12 cellular contexts compared by ENCODE assay signal in genomic region chr19:1000591-1001537, GRCh38. TPM values are rescaled to one million over a fixed set of nuclear protein-coding genes. Genes with fewer than 3 reads are reported as not detected.
DNase-seq lines count a peak whose midpoint lies in the region; ATAC-seq, FAIRE-seq and TF ChIP-seq lines count a peak whose summit lies in the region.
"Had no signal": no experiment of that assay in that cellular context is flagged by ENCODE, and none has a peak within 500 bp of the region (broad histone marks: within the 10 kb centered on the region; RNA-seq: fewer than 3 reads in every experiment).

No MANE protein-coding gene starts in this region.

- peak overlapping the region; percentile 65 for H3K4me3 Mint-ChIP-seq in T-helper 17 cell
- H3K4me3 Mint-ChIP-seq: activated CD4-positive, alpha-beta T cell treated with anti-CD3 and anti-CD28 coated beads, Interleukin-2, amount 10 ng/mL, durations not matched to agents 7 days and 5 days had no signal

- ATAC-seq in HepG2 (0 out of 3 replicates have a peak, but pooled peaks have one; percentile 2), right lobe of liver (no peak), T-helper 17 cell (no peak), HG02840 (IDR thresholded peaks at IDR 0.05; ENCODE audit: low FRiP score, unreplicated experiment) (no peak)

- H3K9ac ChIP-seq in HepG2 (ENCODE audit: insufficient read depth, low read depth, low read length): 0 out of 2 replicates have a peak overlapping the region, but pooled peaks have one; percentile 8
- H3K9ac ChIP-seq in kidney (ENCODE audit: low read length in 2 of 2): no peak overlapping the region

- H3K4me3 ChIP-seq in HepG2 (replicated peaks in 1 of 3; ENCODE audit: insufficient read depth in 1 of 3, low read depth in 2 of 3, low read length in 3 of 3): peak overlapping the region; percentile 27 to 66 (median 37); a peak in 5 of 6 replicates
- H3K4me3 ChIP-seq in right lobe of liver: no peak overlapping the region
- no peak overlapping the region for H3K4me3 ChIP-seq in kidney (ENCODE audit: low read length in 2 of 2)
- H3K4me3 ChIP-seq in sigmoid colon: peak overlapping the region in 1 of 4 donors; percentile 10
- no peak overlapping the region for H3K4me3 ChIP-seq in tibial artery
- H3K4me3 ChIP-seq: psoas muscle had no signal

- CTCF ChIA-PET in HepG2 (lab: Yijun Ruan, JAX; ENCODE audit: low intra/inter-chr PET ratio, low total read pairs): no interaction called here

- POLR2A ChIA-PET in HepG2 (lab: Yijun Ruan, JAX): no interaction called here

- no peaks in the 10 kb centered on the region for H3K79me2 ChIP-seq in HepG2 (ENCODE audit: insufficient read depth, low read length)

- no peak overlapping the region for H2AFZ ChIP-seq in HepG2 (ENCODE audit: low read length)

- H3K4me2 ChIP-seq in HepG2 (ENCODE audit: low read depth, low read length): peak overlapping the region; percentile 65

- 5% methylated on average over 25 of the region's 73 CpGs for WGBS in HepG2 (ENCODE audit: low lambda C conversion rate)
- WGBS in right lobe of liver (ENCODE audit: insufficient coverage, low coverage, low lambda C conversion rate, missing lambda C conversion rate): 9% methylated on average over 20 of the region's 73 CpGs
- WGBS in sigmoid colon, 2 donors: 4 to 6% methylated on average over 73 of the region's 73 CpGs

- in situ Hi-C loops in HepG2 (cut with HindIII; ENCODE audit: extremely low pct_ligation_motif_present, low pct_unique_long_range_greater_than_20kb): no loop called here

- TF ChIP-seq EP300 in HepG2 (IDR thresholded peaks at IDR 0.05; ENCODE audit: low read depth in 2 of 2, low read length in 2 of 2) (no peak), HepG2 (CRISPR knock-in tag; IDR thresholded peaks at IDR 0.05; ENCODE audit: borderline replicate concordance) (no peak), sigmoid colon (IDR thresholded peaks at IDR 0.05) (no peak)

- TF ChIP-seq POLR2A in HepG2 (IDR thresholded peaks at IDR 0.05; ENCODE audit: insufficient read depth in 1 of 2, low read depth in 2 of 2, low read length in 2 of 2) (no peak), right lobe of liver (IDR thresholded peaks at IDR 0.05) (no peak), sigmoid colon (IDR thresholded peaks at IDR 0.05) (no peak)

- H3K9me3 ChIP-seq in HepG2 (ENCODE audit: low read length) (no peaks in the 10 kb centered on the region), right lobe of liver (no peaks in the 10 kb centered on the region), T-helper 17 cell (ENCODE audit: control insufficient read depth, low read length, poor library complexity, severe bottlenecking) (no peaks in the 10 kb centered on the region), kidney (ENCODE audit: control insufficient read depth in 1 of 2, low read length in 2 of 2) (no peaks in the 10 kb centered on the region), sigmoid colon (no peaks in the 10 kb centered on the region), tibial artery (no peaks in the 10 kb centered on the region)
- H3K9me3 ChIP-seq: psoas muscle had no signal

- H3K4me1 ChIP-seq in HepG2 (ENCODE audit: insufficient read depth, low read length) (peaks cover 36% of the 10 kb centered on the region), right lobe of liver (peaks cover 0 to 8% (median 2%) of the 10 kb centered on the region in 4 donors), kidney (ENCODE audit: control insufficient read depth in 1 of 2, insufficient read depth in 1 of 2, low read depth in 1 of 2, low read length in 2 of 2) (peaks cover 4 to 7% of the 10 kb centered on the region in 2 donors), sigmoid colon (peaks cover 0 to 29% (median 24%) of the 10 kb centered on the region in 4 donors), tibial artery (peaks cover 0 to 30% (median 14%) of the 10 kb centered on the region in 4 donors)
- H3K4me1 ChIP-seq: psoas muscle had no signal

- peaks cover 18% of the 10 kb centered on the region for H3K27me3 Mint-ChIP-seq in T-helper 17 cell

- TF ChIP-seq CTCF in HepG2 (CRISPR knock-in tag; IDR thresholded peaks at IDR 0.05) (no peak), right lobe of liver (IDR thresholded peaks at IDR 0.05) (no peak), kidney (IDR thresholded peaks at IDR 0.05; ENCODE audit: borderline replicate concordance, extremely low read depth, insufficient read depth) (no peak), sigmoid colon (IDR thresholded peaks at IDR 0.05) (no peak), tibial artery (IDR thresholded peaks at IDR 0.05) (no peak)

- no peak overlapping the region for H3K27ac ChIP-seq in HepG2 (ENCODE audit: extremely low read length, insufficient read depth, low read length)
- no peak overlapping the region for H3K27ac ChIP-seq in right lobe of liver
- no peak overlapping the region for H3K27ac ChIP-seq in kidney (ENCODE audit: low read depth in 2 of 2, low read length in 2 of 2)
- H3K27ac ChIP-seq in sigmoid colon: no peak overlapping the region
- no peak overlapping the region for H3K27ac ChIP-seq in tibial artery
- H3K27ac ChIP-seq: psoas muscle had no signal

- H3K36me3 ChIP-seq in HepG2 (replicated peaks in 1 of 2; ENCODE audit: control insufficient read depth in 1 of 2, insufficient read depth in 2 of 2, low read length in 2 of 2) (no peaks in the 10 kb centered on the region), right lobe of liver (no peaks in the 10 kb centered on the region), kidney (ENCODE audit: control insufficient read depth in 1 of 2, insufficient read depth in 2 of 2, low read length in 2 of 2) (no peaks in the 10 kb centered on the region), sigmoid colon (no peaks in the 10 kb centered on the region), tibial artery (no peaks in the 10 kb centered on the region)

- H3K27me3 ChIP-seq in HepG2 (ENCODE audit: control insufficient read depth in 1 of 2, insufficient read depth in 2 of 2, low read length in 2 of 2): peaks cover 15 to 50% of the 10 kb centered on the region in 2 experiments
- peaks cover 0 to 16% of the 10 kb centered on the region in 2 donors for H3K27me3 ChIP-seq in right lobe of liver
- peaks cover 40 to 78% (median 70%) of the 10 kb centered on the region in 3 donors for H3K27me3 ChIP-seq in sigmoid colon
- peaks cover 0 to 82% of the 10 kb centered on the region in 2 donors for H3K27me3 ChIP-seq in tibial artery

- peaks cover 18% of the 10 kb centered on the region for H3K4me1 Mint-ChIP-seq in T-helper 17 cell

- BruUV-seq in HepG2 (replicated peaks; lab: Mats Ljungman, UMichigan): no TSS peak

- no peak for FAIRE-seq in HepG2 (lab: Jason Lieb, UNC)
- no peak for FAIRE-seq in kidney (lab: Jason Lieb, UNC)

- intact Hi-C loops in HepG2 (cut with micrococcal nuclease; ENCODE audit: unreplicated experiment) (no loop called here), right lobe of liver (cut with DNase I) (no loop called here), kidney (cut with DNase I) (no loop called here), sigmoid colon (cut with DNase I) (no loop called here), tibial artery (cut with DNase I; ENCODE audit: low total_unique reads) (no loop called here)

- DNase-seq in HepG2 (ENCODE audit: low spot score) (no peak), right lobe of liver (no peak), T-helper 17 cell (no peak), kidney (peak; percentile 81), NCI-H1436 (lab: John Stamatoyannopoulos, UW) (no peak), sigmoid colon (no peak), tibial artery (no peak)
- DNase-seq: amniotic stem cell, NCI-H2029 had no signal

- TF ChIP-seq RAD21 in HepG2 (CRISPR knock-in tag; IDR thresholded peaks at IDR 0.05): no peak

- H3K27ac Mint-ChIP-seq in T-helper 17 cell: no peak overlapping the region
- H3K27ac Mint-ChIP-seq: activated CD4-positive, alpha-beta T cell treated with anti-CD3 and anti-CD28 coated beads, Interleukin-2, amount 10 ng/mL, durations not matched to agents 7 days and 5 days had no signal

- no peaks in the 10 kb centered on the region for H4K20me1 ChIP-seq in HepG2 (ENCODE audit: insufficient read depth, low read length)

- H3K36me3 Mint-ChIP-seq in T-helper 17 cell (ENCODE audit: low read depth): peaks cover 8% of the 10 kb centered on the region

RNA-seq across cellular contexts. Expression of gene GRIN3B, which starts 0.6 kb away (rescaled TPM):
- total RNA-seq in HepG2 (2016; rRNA removed; fragmentation: Illumina TruSeq; extraction: Trizol) (0.07 TPM in 1 of 2 replicates, not detected in the other), right lobe of liver (under 1 TPM in 1 of 6 experiments, not detected in 5; 0.06 TPM), T-helper 17 cell (1 to 10 TPM in 1 of 2 donors, not detected in 1; 1.8 TPM), kidney (0.44 TPM), sigmoid colon (under 1 TPM in 1 of 4 donors, not detected in 3; 0.14 TPM)
- not detected in 2 replicates for total RNA-seq in HepG2 (2016; cell fraction: cytosol; rRNA removed; fragmentation: Illumina TruSeq; extraction: Trizol; ENCODE audit: low read depth)
- total RNA-seq in HepG2 (2016; cell fraction: insoluble cytoplasmic fraction; rRNA removed; fragmentation: Illumina TruSeq; extraction: Trizol): 0.17 TPM in 1 of 2 replicates, not detected in the other
- not detected in 2 replicates for total RNA-seq in HepG2 (2016; cell fraction: membrane; rRNA removed; fragmentation: Illumina TruSeq; extraction: Trizol)
- 0.28 TPM in 1 of 2 replicates, not detected in the other for total RNA-seq in HepG2 (2016; cell fraction: nucleus; rRNA removed; fragmentation: Illumina TruSeq; extraction: Trizol)
- polyA plus RNA-seq in HepG2 (2011; rRNA removed) (0.20 and 0.34 TPM in 2 replicates), kidney (ENCODE audit: insufficient read depth, low read depth, low replicate concordance) (0.15 TPM), sigmoid colon (under 1 TPM in 1 of 3 donors, not detected in 2; 0.04 TPM)
- 0.15 and 0.47 TPM in 2 replicates for polyA plus RNA-seq in HepG2 (2011; cell fraction: cytosol; rRNA removed)
- polyA plus RNA-seq in HepG2 (2011; cell fraction: nucleus; rRNA removed): 2.8 and 7.1 TPM in 2 replicates
- 0.23 and 0.28 TPM in 2 replicates for polyA plus RNA-seq in HepG2 (2012)
- not detected in 2 replicates for polyA plus RNA-seq in HepG2 (2016; cell fraction: cytosol; fragmentation: Illumina TruSeq; extraction: Trizol; ENCODE audit: low read depth)
- polyA plus RNA-seq in HepG2 (2016; cell fraction: insoluble cytoplasmic fraction; fragmentation: Illumina TruSeq; extraction: Trizol; ENCODE audit: low read depth): not detected in 2 replicates
- polyA plus RNA-seq in HepG2 (2016; cell fraction: membrane; fragmentation: Illumina TruSeq; extraction: Trizol; ENCODE audit: low read depth): not detected in 2 replicates
- polyA plus RNA-seq in HepG2 (2016; cell fraction: nucleus; fragmentation: Illumina TruSeq; extraction: Trizol; ENCODE audit: insufficient read depth, low read depth): 0.27 and 0.38 TPM in 2 replicates
- 0.42 TPM in 1 of 2 replicates, not detected in the other for polyA minus RNA-seq in HepG2 (2011; rRNA and poly(A)+ RNA removed; ENCODE audit: low replicate concordance)
- not detected in 2 replicates for polyA minus RNA-seq in HepG2 (2011; cell fraction: cytosol; rRNA and poly(A)+ RNA removed)
- polyA minus RNA-seq in HepG2 (2011; cell fraction: nucleus; rRNA and poly(A)+ RNA removed): 0.13 and 0.37 TPM in 2 replicates
- total RNA-seq: activated CD4-positive, alpha-beta T cell treated with anti-CD3 and anti-CD28 coated beads, Interleukin-2, amount 10 ng/mL, durations not matched to agents 7 days and 5 days had no signal

RNA-seq across cellular contexts. Expression of gene WDR18, which starts 16.7 kb away (rescaled TPM):
- total RNA-seq in HepG2 (2016; rRNA removed; fragmentation: Illumina TruSeq; extraction: Trizol) (47.6 and 49.7 TPM in 2 replicates), right lobe of liver (10 to 100 TPM; 19.0 to 56.2 (median 29.7) TPM), T-helper 17 cell (10 to 100 TPM; 18.2 to 42.8 TPM), kidney (40.3 TPM), sigmoid colon (10 to 100 TPM; 14.3 to 33.1 (median 30.4) TPM)
- total RNA-seq in HepG2 (2016; cell fraction: cytosol; rRNA removed; fragmentation: Illumina TruSeq; extraction: Trizol; ENCODE audit: low read depth): 26.1 and 29.1 TPM in 2 replicates
- total RNA-seq in HepG2 (2016; cell fraction: insoluble cytoplasmic fraction; rRNA removed; fragmentation: Illumina TruSeq; extraction: Trizol): 48.0 and 48.9 TPM in 2 replicates
- 31.0 and 31.9 TPM in 2 replicates for total RNA-seq in HepG2 (2016; cell fraction: membrane; rRNA removed; fragmentation: Illumina TruSeq; extraction: Trizol)
- 29.6 and 30.6 TPM in 2 replicates for total RNA-seq in HepG2 (2016; cell fraction: nucleus; rRNA removed; fragmentation: Illumina TruSeq; extraction: Trizol)
- polyA plus RNA-seq in HepG2 (2011; rRNA removed) (36.4 and 44.6 TPM in 2 replicates), kidney (ENCODE audit: insufficient read depth, low read depth, low replicate concordance) (77.2 TPM), sigmoid colon (10 to 100 TPM; 22.4 to 65.8 (median 43.8) TPM)
- polyA plus RNA-seq in HepG2 (2011; cell fraction: cytosol; rRNA removed): 25.5 and 56.5 TPM in 2 replicates
- 182 and 212 TPM in 2 replicates for polyA plus RNA-seq in HepG2 (2011; cell fraction: nucleus; rRNA removed)
- 32.8 and 36.1 TPM in 2 replicates for polyA plus RNA-seq in HepG2 (2012)
- polyA plus RNA-seq in HepG2 (2016; cell fraction: cytosol; fragmentation: Illumina TruSeq; extraction: Trizol; ENCODE audit: low read depth): 33.6 and 34.5 TPM in 2 replicates
- 54.6 and 65.2 TPM in 2 replicates for polyA plus RNA-seq in HepG2 (2016; cell fraction: insoluble cytoplasmic fraction; fragmentation: Illumina TruSeq; extraction: Trizol; ENCODE audit: low read depth)
- 27.0 and 27.2 TPM in 2 replicates for polyA plus RNA-seq in HepG2 (2016; cell fraction: membrane; fragmentation: Illumina TruSeq; extraction: Trizol; ENCODE audit: low read depth)
- polyA plus RNA-seq in HepG2 (2016; cell fraction: nucleus; fragmentation: Illumina TruSeq; extraction: Trizol; ENCODE audit: insufficient read depth, low read depth): 69.0 and 72.3 TPM in 2 replicates
- polyA minus RNA-seq in HepG2 (2011; rRNA and poly(A)+ RNA removed; ENCODE audit: low replicate concordance): 59.9 and 104 TPM in 2 replicates
- 40.3 and 49.5 TPM in 2 replicates for polyA minus RNA-seq in HepG2 (2011; cell fraction: cytosol; rRNA and poly(A)+ RNA removed)
- 29.6 and 30.8 TPM in 2 replicates for polyA minus RNA-seq in HepG2 (2011; cell fraction: nucleus; rRNA and poly(A)+ RNA removed)

RNA-seq across cellular contexts. Expression of gene TMEM259, which starts 20.1 kb away (rescaled TPM):
- total RNA-seq in HepG2 (2016; rRNA removed; fragmentation: Illumina TruSeq; extraction: Trizol): 20.5 and 64.7 TPM in 2 replicates
- 30.1 and 37.5 TPM in 2 replicates for total RNA-seq in HepG2 (2016; cell fraction: cytosol; rRNA removed; fragmentation: Illumina TruSeq; extraction: Trizol; ENCODE audit: low read depth)
- total RNA-seq in HepG2 (2016; cell fraction: insoluble cytoplasmic fraction; rRNA removed; fragmentation: Illumina TruSeq; extraction: Trizol): 17.1 and 68.9 TPM in 2 replicates
- 50.5 and 59.4 TPM in 2 replicates for total RNA-seq in HepG2 (2016; cell fraction: membrane; rRNA removed; fragmentation: Illumina TruSeq; extraction: Trizol)
- 58.0 and 76.3 TPM in 2 replicates for total RNA-seq in HepG2 (2016; cell fraction: nucleus; rRNA removed; fragmentation: Illumina TruSeq; extraction: Trizol)
- polyA plus RNA-seq in HepG2 (2011; rRNA removed): 164 and 232 TPM in 2 replicates
- polyA plus RNA-seq in HepG2 (2011; cell fraction: cytosol; rRNA removed): 108 and 161 TPM in 2 replicates
- 1,157 and 1,454 TPM in 2 replicates for polyA plus RNA-seq in HepG2 (2011; cell fraction: nucleus; rRNA removed)
- 55.1 and 79.6 TPM in 2 replicates for polyA plus RNA-seq in HepG2 (2012)
- 28.3 and 31.6 TPM in 2 replicates for polyA plus RNA-seq in HepG2 (2016; cell fraction: cytosol; fragmentation: Illumina TruSeq; extraction: Trizol; ENCODE audit: low read depth)
- 28.7 and 28.8 TPM in 2 replicates for polyA plus RNA-seq in HepG2 (2016; cell fraction: insoluble cytoplasmic fraction; fragmentation: Illumina TruSeq; extraction: Trizol; ENCODE audit: low read depth)
- polyA plus RNA-seq in HepG2 (2016; cell fraction: membrane; fragmentation: Illumina TruSeq; extraction: Trizol; ENCODE audit: low read depth): 47.1 and 48.7 TPM in 2 replicates
- polyA plus RNA-seq in HepG2 (2016; cell fraction: nucleus; fragmentation: Illumina TruSeq; extraction: Trizol; ENCODE audit: insufficient read depth, low read depth): 234 and 238 TPM in 2 replicates
- polyA minus RNA-seq in HepG2 (2011; rRNA and poly(A)+ RNA removed; ENCODE audit: low replicate concordance): 129 and 199 TPM in 2 replicates
- 47.6 and 51.1 TPM in 2 replicates for polyA minus RNA-seq in HepG2 (2011; cell fraction: cytosol; rRNA and poly(A)+ RNA removed)
- 58.8 and 65.8 TPM in 2 replicates for polyA minus RNA-seq in HepG2 (2011; cell fraction: nucleus; rRNA and poly(A)+ RNA removed)
- 100 to 1,000 TPM in 2 of 6 experiments, 10 to 100 TPM in 4; 82.6 to 180 (median 93.2) TPM for total RNA-seq in right lobe of liver
- total RNA-seq in T-helper 17 cell: 100 to 1,000 TPM; 270 to 318 TPM
- 180 TPM for total RNA-seq in kidney
- 129 TPM for polyA plus RNA-seq in kidney (ENCODE audit: insufficient read depth, low read depth, low replicate concordance)
- total RNA-seq in sigmoid colon: 100 to 1,000 TPM in 2 of 4 donors, 10 to 100 TPM in 2; 85.6 to 174 (median 126) TPM
- polyA plus RNA-seq in sigmoid colon: 100 to 1,000 TPM in 1 of 3 donors, 10 to 100 TPM in 2; 19.2 to 232 (median 25.9) TPM

RNA-seq across cellular contexts. Expression of gene RNU6-2, which starts 20.5 kb away (rescaled TPM):
- total RNA-seq in HepG2 (2016; rRNA removed; fragmentation: Illumina TruSeq; extraction: Trizol) (under 0.01 TPM in 1 of 2 replicates, not detected in the other), right lobe of liver (not detected), T-helper 17 cell (not detected), kidney (not detected), sigmoid colon (not detected)
- total RNA-seq in HepG2 (2016; cell fraction: cytosol; rRNA removed; fragmentation: Illumina TruSeq; extraction: Trizol; ENCODE audit: low read depth): under 0.01 TPM in 2 replicates
- under 0.01 TPM in 1 of 2 replicates, not detected in the other for total RNA-seq in HepG2 (2016; cell fraction: insoluble cytoplasmic fraction; rRNA removed; fragmentation: Illumina TruSeq; extraction: Trizol)
- under 0.01 TPM in 1 of 2 replicates, not detected in the other for total RNA-seq in HepG2 (2016; cell fraction: membrane; rRNA removed; fragmentation: Illumina TruSeq; extraction: Trizol)
- not detected in 2 replicates for total RNA-seq in HepG2 (2016; cell fraction: nucleus; rRNA removed; fragmentation: Illumina TruSeq; extraction: Trizol)
- polyA plus RNA-seq in HepG2 (2011; rRNA removed) (not detected in 2 replicates), kidney (ENCODE audit: insufficient read depth, low read depth, low replicate concordance) (not detected), sigmoid colon (not detected)
- not detected in 2 replicates for polyA plus RNA-seq in HepG2 (2011; cell fraction: cytosol; rRNA removed)
- not detected in 2 replicates for polyA plus RNA-seq in HepG2 (2011; cell fraction: nucleus; rRNA removed)
- not detected in 2 replicates for polyA plus RNA-seq in HepG2 (2012)
- polyA plus RNA-seq in HepG2 (2016; cell fraction: cytosol; fragmentation: Illumina TruSeq; extraction: Trizol; ENCODE audit: low read depth): not detected in 2 replicates
- polyA plus RNA-seq in HepG2 (2016; cell fraction: insoluble cytoplasmic fraction; fragmentation: Illumina TruSeq; extraction: Trizol; ENCODE audit: low read depth): not detected in 2 replicates
- not detected in 2 replicates for polyA plus RNA-seq in HepG2 (2016; cell fraction: membrane; fragmentation: Illumina TruSeq; extraction: Trizol; ENCODE audit: low read depth)
- not detected in 2 replicates for polyA plus RNA-seq in HepG2 (2016; cell fraction: nucleus; fragmentation: Illumina TruSeq; extraction: Trizol; ENCODE audit: insufficient read depth, low read depth)
- polyA minus RNA-seq in HepG2 (2011; rRNA and poly(A)+ RNA removed; ENCODE audit: low replicate concordance): under 0.01 TPM in 1 of 2 replicates, not detected in the other
- polyA minus RNA-seq in HepG2 (2011; cell fraction: cytosol; rRNA and poly(A)+ RNA removed): under 0.01 TPM in 1 of 2 replicates, not detected in the other
- polyA minus RNA-seq in HepG2 (2011; cell fraction: nucleus; rRNA and poly(A)+ RNA removed): not detected in 2 replicates
- total RNA-seq: activated CD4-positive, alpha-beta T cell treated with anti-CD3 and anti-CD28 coated beads, Interleukin-2, amount 10 ng/mL, durations not matched to agents 7 days and 5 days; psoas muscle had no signal
- polyA plus RNA-seq: psoas muscle had no signal

RNA-seq across cellular contexts. Expression of gene CNN2, which starts 25.5 kb away (rescaled TPM):
- total RNA-seq in HepG2 (2016; rRNA removed; fragmentation: Illumina TruSeq; extraction: Trizol) (70.0 and 84.5 TPM in 2 replicates), right lobe of liver (10 to 100 TPM; 16.4 to 53.8 (median 22.2) TPM), T-helper 17 cell (100 to 1,000 TPM; 263 to 301 TPM), kidney (131 TPM), sigmoid colon (10 to 100 TPM; 25.5 to 59.0 (median 36.3) TPM)
- 29.8 and 31.9 TPM in 2 replicates for total RNA-seq in HepG2 (2016; cell fraction: cytosol; rRNA removed; fragmentation: Illumina TruSeq; extraction: Trizol; ENCODE audit: low read depth)
- 66.1 and 74.6 TPM in 2 replicates for total RNA-seq in HepG2 (2016; cell fraction: insoluble cytoplasmic fraction; rRNA removed; fragmentation: Illumina TruSeq; extraction: Trizol)
- total RNA-seq in HepG2 (2016; cell fraction: membrane; rRNA removed; fragmentation: Illumina TruSeq; extraction: Trizol): 70.9 and 77.3 TPM in 2 replicates
- total RNA-seq in HepG2 (2016; cell fraction: nucleus; rRNA removed; fragmentation: Illumina TruSeq; extraction: Trizol): 37.1 and 39.3 TPM in 2 replicates
- polyA plus RNA-seq in HepG2 (2011; rRNA removed) (58.1 and 63.6 TPM in 2 replicates), kidney (ENCODE audit: insufficient read depth, low read depth, low replicate concordance) (64.1 TPM), sigmoid colon (100 to 1,000 TPM in 1 of 3 donors, 10 to 100 TPM in 2; 48.0 to 115 (median 53.9) TPM)
- polyA plus RNA-seq in HepG2 (2011; cell fraction: cytosol; rRNA removed): 71.9 and 76.4 TPM in 2 replicates
- polyA plus RNA-seq in HepG2 (2011; cell fraction: nucleus; rRNA removed): 59.2 and 73.6 TPM in 2 replicates
- 37.6 and 46.6 TPM in 2 replicates for polyA plus RNA-seq in HepG2 (2012)
- 36.8 and 41.0 TPM in 2 replicates for polyA plus RNA-seq in HepG2 (2016; cell fraction: cytosol; fragmentation: Illumina TruSeq; extraction: Trizol; ENCODE audit: low read depth)
- polyA plus RNA-seq in HepG2 (2016; cell fraction: insoluble cytoplasmic fraction; fragmentation: Illumina TruSeq; extraction: Trizol; ENCODE audit: low read depth): 82.0 and 114 TPM in 2 replicates
- 75.2 and 79.7 TPM in 2 replicates for polyA plus RNA-seq in HepG2 (2016; cell fraction: membrane; fragmentation: Illumina TruSeq; extraction: Trizol; ENCODE audit: low read depth)
- 90.2 and 93.1 TPM in 2 replicates for polyA plus RNA-seq in HepG2 (2016; cell fraction: nucleus; fragmentation: Illumina TruSeq; extraction: Trizol; ENCODE audit: insufficient read depth, low read depth)
- 84.2 and 138 TPM in 2 replicates for polyA minus RNA-seq in HepG2 (2011; rRNA and poly(A)+ RNA removed; ENCODE audit: low replicate concordance)
- 122 and 138 TPM in 2 replicates for polyA minus RNA-seq in HepG2 (2011; cell fraction: cytosol; rRNA and poly(A)+ RNA removed)
- polyA minus RNA-seq in HepG2 (2011; cell fraction: nucleus; rRNA and poly(A)+ RNA removed): 21.5 and 28.6 TPM in 2 replicates

Comparison
In these comparisons a context has a peak if more than half of its experiments do, and no peak if none do; other contexts are left out.
1. H3K4me3 ChIP-seq: peak in HepG2 (3 of 3); none in right lobe of liver (0 of 3), kidney (0 of 2) and tibial artery (0 of 2).